ENCODE assay signal across 8 cellular contexts in genomic region chr9:100098241-100098886, GRCh38. TPM values are rescaled to one million over a fixed set of nuclear protein-coding genes. Genes with fewer than 3 reads are reported as not detected.
DNase-seq lines count a peak whose midpoint lies in the region; ATAC-seq and TF ChIP-seq lines count a peak whose summit lies in the region.

No MANE protein-coding gene starts in this region.

- no peak for TF ChIP-seq CTCF in foreskin keratinocyte (conservative IDR thresholded peaks at IDR 0.05)
- TF ChIP-seq CTCF in neural cell (IDR thresholded peaks at IDR 0.05; ENCODE audit: poor library complexity, severe bottlenecking), result no peak
- TF ChIP-seq CTCF in vagina (IDR thresholded peaks at IDR 0.05), result no peak

- H3K27me3 ChIP-seq in foreskin keratinocyte (no peaks in the 10 kb centered on the region), neural cell (ENCODE audit: insufficient read depth, low read depth, low read length) (no peaks in the 10 kb centered on the region), vagina (no peaks in the 10 kb centered on the region)

- peak; percentile 40 for DNase-seq in COLO829 (ENCODE audit: low spot score)
- peak; percentile 67 for DNase-seq in HT1080 (ENCODE audit: low read depth)
- peak; percentile 28 for DNase-seq in NOMO-1 treated with dmso at 0.1 percent for 144 hours (lab: John Stamatoyannopoulos, UW; ENCODE audit: unreplicated experiment)
- peak; percentile 15 for DNase-seq in activated naive CD4-positive, alpha-beta T cell treated with anti-CD3 and anti-CD28 coated beads, Interleukin-2, amount 50 U/mL, for 16 hours
- DNase-seq in foreskin keratinocyte, result peak; percentile 72 to 85
- no peak for DNase-seq in vagina (ENCODE audit: extremely low spot score in 2 of 2)

- H3K79me2 ChIP-seq in neural cell (replicated peaks; ENCODE audit: insufficient read depth, low read length), result peaks cover 38% of the 10 kb centered on the region

- intact Hi-C loops in vagina (cut with DNase I), result no loop called here

- H3K9me3 ChIP-seq in neural cell (ENCODE audit: low read length) (no peaks in the 10 kb centered on the region), vagina (no peaks in the 10 kb centered on the region)

- TF ChIP-seq EP300 in neural cell (conservative IDR thresholded peaks at IDR 0.05; ENCODE audit: poor library complexity, severe bottlenecking), result no peak

- peak; percentile 7 for ATAC-seq in GM19463 (IDR thresholded peaks at IDR 0.05; ENCODE audit: unreplicated experiment)
- ATAC-seq in foreskin keratinocyte, result peak; percentile 62

- no peaks in the 10 kb centered on the region for H3K9me2 ChIP-seq in neural cell (ENCODE audit: insufficient read depth, low read length)

- H2AFZ ChIP-seq in neural cell (ENCODE audit: low read depth, low read length), result peak overlapping the region; percentile 71

- H3K36me3 ChIP-seq in neural cell (ENCODE audit: insufficient read depth, low read length) (no peaks in the 10 kb centered on the region), vagina (peaks cover 0 to 7% of the 10 kb centered on the region in 2 donors)

- TF ChIP-seq RAD21 in neural cell (conservative IDR thresholded peaks at IDR 0.05), result peak; percentile 32

- TF ChIP-seq POLR2A in vagina (IDR thresholded peaks at IDR 0.05), result no peak

- no peaks in the 10 kb centered on the region for H3F3A ChIP-seq in neural cell (ENCODE audit: insufficient read depth, low read length, poor library complexity, severe bottlenecking)

- peak overlapping the region; percentile 100 for H3K4me2 ChIP-seq in neural cell (ENCODE audit: low read length)

- H3K9ac ChIP-seq in neural cell (ENCODE audit: low read length), result peak overlapping the region; percentile 94

- H3K4me3 ChIP-seq in neural cell (ENCODE audit: low read length), result peak overlapping the region; percentile 100
- H3K4me3 ChIP-seq in vagina, result peak overlapping the region; percentile 73 to 92

- H3K4me1 ChIP-seq in foreskin keratinocyte (peaks cover 14% of the 10 kb centered on the region), vagina (peaks cover 36% of the 10 kb centered on the region)

- no peaks in the 10 kb centered on the region for H4K20me1 ChIP-seq in neural cell (ENCODE audit: insufficient read depth)

- H3K27ac ChIP-seq in foreskin keratinocyte (peak overlapping the region; percentile 56), neural cell (ENCODE audit: low read length) (peak overlapping the region; percentile 93), vagina (peak overlapping the region; percentile 82)

TF ChIP-seq in neural cell, 6 proteins besides CTCF, POLR2A, EP300 and RAD21:
- TF ChIP-seq EZH2 (IDR thresholded peaks at IDR 0.05; ENCODE audit: borderline replicate concordance, insufficient read depth, low read length, poor library complexity, severe bottlenecking) (no peak), TAF1 (IDR thresholded peaks at IDR 0.05; ENCODE audit: low read depth) (no peak), REST (IDR thresholded peaks at IDR 0.05; ENCODE audit: borderline replicate concordance) (peak; percentile 26), MXI1 (conservative IDR thresholded peaks at IDR 0.05; ENCODE audit: poor library complexity, severe bottlenecking) (peak; percentile 61), SMC3 (conservative IDR thresholded peaks at IDR 0.05; ENCODE audit: poor library complexity) (no peak), POLR2AphosphoS5 (IDR thresholded peaks at IDR 0.05) (peak; percentile 66)

RNA-seq across cellular contexts. Expression of gene ERP44, which starts 0.4 kb away (rescaled TPM):
- total RNA-seq in HT1080 (2014; rRNA removed; shearing (Covaris generic)), result 12.1 and 17.4 TPM in 2 replicates
- polyA plus RNA-seq in HT1080 (2015; cell fraction: cytosol; rRNA removed), result 17.3 and 18.2 TPM in 2 replicates
- 35.5 and 39.7 TPM in 2 replicates for polyA plus RNA-seq in HT1080 (2015; cell fraction: nucleus; rRNA removed)
- total RNA-seq in foreskin keratinocyte (19.8 and 23.6 TPM in 2 replicates), vagina (13.5 TPM)
- polyA plus RNA-seq in foreskin keratinocyte (16.4 and 17.8 TPM in 2 replicates), neural cell (27.6 and 30.6 TPM in 2 replicates)
- polyA minus RNA-seq in neural cell, result 39.2 and 47.5 TPM in 2 replicates

RNA-seq across cellular contexts. Expression of gene INVS, which starts 0.7 kb away (rescaled TPM):
- 16.5 and 17.3 TPM in 2 replicates for total RNA-seq in HT1080 (2014; rRNA removed; shearing (Covaris generic))
- 11.1 and 11.8 TPM in 2 replicates for polyA plus RNA-seq in HT1080 (2015; cell fraction: cytosol; rRNA removed)
- polyA plus RNA-seq in HT1080 (2015; cell fraction: nucleus; rRNA removed), result 12.9 and 14.1 TPM in 2 replicates
- 20.4 and 21.2 TPM in 2 replicates for total RNA-seq in foreskin keratinocyte
- 4.6 and 6.1 TPM in 2 replicates for polyA plus RNA-seq in foreskin keratinocyte
- 11.3 and 12.3 TPM in 2 replicates for polyA plus RNA-seq in neural cell
- polyA minus RNA-seq in neural cell, result 29.9 and 34.7 TPM in 2 replicates
- total RNA-seq in vagina, result 21.9 TPM

Comparison
In these comparisons a context has a peak if more than half of its experiments do, and no peak if none do; other contexts are left out.
1. DNase-seq: peak in COLO829 (single experiment), HT1080 (single experiment), NOMO-1 treated with dmso at 0.1 percent for 144 hours (single experiment), activated naive CD4-positive, alpha-beta T cell treated with anti-CD3 and anti-CD28 coated beads, Interleukin-2, amount 50 U/mL, for 16 hours (single experiment) and foreskin keratinocyte (2 of 2); none in vagina (0 of 2).
2. Peak in every context shown above with its lines, with median percentiles within 50 percentile points of each other: H3K27ac ChIP-seq.